Comparison of ENCODE assay signal across 8 cellular contexts in genomic region chr3:179322481-179323196, GRCh38. TPM values are rescaled to one million over a fixed set of nuclear protein-coding genes. Genes with fewer than 3 reads are reported as not detected.
DNase-seq lines count a peak whose midpoint lies in the region; ATAC-seq and TF ChIP-seq lines count a peak whose summit lies in the region.

Gene ZNF639 (plus strand): TSS chr3:179323031. CDS start chr3:179328294, 5,263 bp downstream.

- TF ChIP-seq CTCF in BE2C (IDR thresholded peaks at IDR 0.05; ENCODE audit: low read depth, low read length) (peak; percentile 57), colonic mucosa (IDR thresholded peaks at IDR 0.05) (peak; percentile 76)

- ATAC-seq in GM19043 (IDR thresholded peaks at IDR 0.05; ENCODE audit: low read depth, unreplicated experiment) (peak; percentile 62), HG03354 (IDR thresholded peaks at IDR 0.05; ENCODE audit: poor library complexity, severe bottlenecking, unreplicated experiment) (peak; percentile 77), left lobe of liver (peak; percentile 87)

- peak within 1 kb of the TSS; percentile 90 for H3K27ac ChIP-seq in colonic mucosa

- H3K4me3 ChIP-seq in BE2C (ENCODE audit: low read depth, low read length) (peak within 1 kb of the TSS; percentile 86), colonic mucosa (peak within 1 kb of the TSS; percentile 85)

- H3K9me3 ChIP-seq in BE2C = no peaks in the 10 kb centered on the region
- H3K9me3 ChIP-seq in colonic mucosa = no peaks in the 10 kb centered on the region

- H3K9ac ChIP-seq in colonic mucosa (ENCODE audit: low read depth in 2 of 2, low read length in 2 of 2) = peak within 1 kb of the TSS; percentile 61 to 91

- H3K27me3 ChIP-seq in BE2C (no peaks in the 10 kb centered on the region), colonic mucosa (no peaks in the 10 kb centered on the region)

- peak; percentile 95 for DNase-seq in BE2C
- peak; percentile 56 for DNase-seq in NCI-H460 (ENCODE audit: extremely low read depth, low read depth)
- peak; percentile 79 to 85 for DNase-seq in activated CD4-positive, alpha-beta T cell treated with anti-CD3 and anti-CD28 coated beads for 4 hours
- peak; percentile 78 for DNase-seq in colonic mucosa
- peak; percentile 86 for DNase-seq in left lobe of liver (ENCODE audit: low spot score)
- peak; percentile 76 for DNase-seq in stimulated activated CD4-positive, alpha-beta T cell treated with anti-CD3 and anti-CD28 coated beads, Interleukin-2, amount 100 ng/mL, for 4 hours (ENCODE audit: low read depth)

- H3K4me1 ChIP-seq in BE2C = peaks cover 3% of the 10 kb centered on the region
- peaks cover 15% of the 10 kb centered on the region for H3K4me1 ChIP-seq in colonic mucosa

- H3K36me3 ChIP-seq in BE2C (peaks cover 22% of the 10 kb centered on the region), colonic mucosa (no peaks in the 10 kb centered on the region)

- intact Hi-C loops in colonic mucosa (cut with DNase I) = loop anchor here (5.0 to 10.0 kb wide), 2 partner anchors 175 to 242 kb away; partner anchors contain the start of genes ACTL6A and PIK3CA

RNA-seq across cellular contexts. Expression of gene ZNF639, which starts in this region (rescaled TPM):
- polyA plus RNA-seq in BE2C (2012; ENCODE audit: insufficient read depth, insufficient read length, low read depth) = 33.2 TPM
- 49.0 and 51.0 TPM in 2 replicates for total RNA-seq in NCI-H460 (2014; rRNA removed; shearing (Covaris generic))
- polyA plus RNA-seq in NCI-H460 (2014; cell fraction: nucleus; rRNA removed) = 35.2 and 45.5 TPM in 2 replicates
- 10 to 100 TPM; 18.6 to 29.4 TPM for total RNA-seq in colonic mucosa
- total RNA-seq in left lobe of liver = 9.7 TPM

Comparison
In these comparisons a context has a peak if more than half of its experiments do, and no peak if none do; other contexts are left out.
1. Peak in every context shown above with its lines: DNase-seq, ATAC-seq, H3K4me3 ChIP-seq and H3K27ac ChIP-seq.